In genomic region chr2:24482256-24482971, GRCh38 we compare ENCODE assay signal across 1 cellular context.
TF ChIP-seq lines count a peak whose summit lies in the region.

No MANE protein-coding gene starts in this region.

TF ChIP-seq in K562, 482 proteins besides CTCF, POLR2A, EP300 and RAD21 (continued from another document):
- peak; percentile 87 for TF ChIP-seq MGA (IDR thresholded peaks at IDR 0.05)
- TF ChIP-seq HDAC1 (IDR thresholded peaks at IDR 0.05): 0 out of 4 replicates have a peak, but pooled peaks of 1 of the 2 experiments have one; percentile 30
- TF ChIP-seq MAZ (CRISPR knock-in tag; conservative IDR thresholded peaks at IDR 0.05 in 1 of 2, IDR thresholded peaks at IDR 0.05 in 1 of 2): 0 out of 4 replicates have a peak, but pooled peaks of 1 of the 2 experiments have one; percentile 6
- TF ChIP-seq SMARCA4 (IDR thresholded peaks at IDR 0.05): peak; percentile 80
- TF ChIP-seq CREB3 (tag; conservative IDR thresholded peaks at IDR 0.05; ENCODE audit: low read depth): peak; percentile 64
- TF ChIP-seq SMARCC2 (IDR thresholded peaks at IDR 0.05; ENCODE audit: low read depth): peak; percentile 71; the same call in 1 of the 2 replicates
- TF ChIP-seq HES1 (IDR thresholded peaks at IDR 0.05; ENCODE audit: low read depth): no peak
- TF ChIP-seq GATA2 (CRISPR knock-in tag; IDR thresholded peaks at IDR 0.05): no peak
- no peak for TF ChIP-seq PHF20 (IDR thresholded peaks at IDR 0.05; ENCODE audit: partially characterized antibody)
- TF ChIP-seq MYC (IDR thresholded peaks at IDR 0.05; ENCODE audit: low read depth, low read length): peak; percentile 43; the same call in 1 of the 2 replicates
- TF ChIP-seq MYC (CRISPR knock-in tag; IDR thresholded peaks at IDR 0.05; ENCODE audit: borderline replicate concordance, low read depth): no peak
- no peak for TF ChIP-seq NR4A1 (CRISPR knock-in tag; IDR thresholded peaks at IDR 0.05)
- TF ChIP-seq NR4A1 (tag; IDR thresholded peaks at IDR 0.05): peak; percentile 84
- 0 out of 2 replicates have a peak, but pooled peaks have one; percentile 33 for TF ChIP-seq GTF2E2 (tag; IDR thresholded peaks at IDR 0.05)
- no peak for TF ChIP-seq NR2C1 (IDR thresholded peaks at IDR 0.05)
- TF ChIP-seq NR2C1 (tag; IDR thresholded peaks at IDR 0.05): 0 out of 2 replicates have a peak, but pooled peaks have one; percentile 9
- no peak for TF ChIP-seq ZNF511 (CRISPR knock-in tag; IDR thresholded peaks at IDR 0.05)
- TF ChIP-seq ZMIZ1 (IDR thresholded peaks at IDR 0.05; ENCODE audit: low read depth in 2 of 2, low read length in 2 of 2): no peak
- TF ChIP-seq ZNF76 (CRISPR knock-in tag; IDR thresholded peaks at IDR 0.05; ENCODE audit: borderline replicate concordance): no peak
- peak; percentile 71 for TF ChIP-seq CEBPB (tag; IDR thresholded peaks at IDR 0.05)
- TF ChIP-seq ZNF584 (CRISPR knock-in tag; IDR thresholded peaks at IDR 0.05; ENCODE audit: low read depth): 0 out of 2 replicates have a peak, but pooled peaks have one; percentile 17
- peak; percentile 70; the same call in 1 of the 2 replicates for TF ChIP-seq DMBX1 (CRISPR knock-in tag; IDR thresholded peaks at IDR 0.05; ENCODE audit: borderline replicate concordance)
